ENCODE assay signal across 16 cellular contexts in genomic region chr14:72787841-72788240, GRCh38.
"Had no signal": no experiment of that assay in that cellular context is flagged by ENCODE, and none has a peak within 500 bp of the region (broad histone marks: within the 10 kb centered on the region; RNA-seq: fewer than 3 reads in every experiment).

No MANE protein-coding gene starts in this region.

- ATAC-seq: activated CD4-positive, CD25-positive, alpha-beta regulatory T cell treated with anti-CD3 and anti-CD28 coated beads, Interleukin-2, amount 50 U/mL, for 24 hours; left ventricle myocardium superior had no signal

- H3K79me2 ChIP-seq: parathyroid adenoma had no signal

- DNase-seq: activated naive CD4-positive, alpha-beta T cell treated with Interleukin-2 at 50 U/mL for 16 hours; activated T-cell treated with anti-CD3 and anti-CD28 coated beads for 4 hours; glutamatergic neuron; hypothalamus; kidney; left ventricle myocardium superior; mesendoderm; stimulated activated CD4-positive, alpha-beta T cell treated with anti-CD3 and anti-CD28 coated beads, Interleukin-12 subunit alpha, Interleukin-12 subunit beta, amount 100 ng/mL, for 4 hours; stimulated activated naive CD4-positive, alpha-beta T cell treated with Interleukin-2 at 50 U/mL for 16 hours; T-helper 9 cell; upper lobe of left lung had no signal

- H3K9ac ChIP-seq: parathyroid adenoma had no signal

- H3K9me3 ChIP-seq: esophagus muscularis mucosa, neutrophil, suprapubic skin, upper lobe of left lung had no signal

- H3K27ac ChIP-seq: esophagus muscularis mucosa, neutrophil, parathyroid adenoma, suprapubic skin, upper lobe of left lung had no signal

- H2AFZ ChIP-seq: parathyroid adenoma had no signal

- H3K27me3 ChIP-seq: esophagus muscularis mucosa, neutrophil, suprapubic skin, upper lobe of left lung had no signal

- H3K4me3 ChIP-seq: esophagus muscularis mucosa, suprapubic skin, upper lobe of left lung had no signal

- H3K4me1 ChIP-seq: parathyroid adenoma, suprapubic skin, upper lobe of left lung had no signal

- H3K36me3 ChIP-seq: esophagus muscularis mucosa, neutrophil, suprapubic skin, upper lobe of left lung had no signal
